In the genomic region with DNA sequence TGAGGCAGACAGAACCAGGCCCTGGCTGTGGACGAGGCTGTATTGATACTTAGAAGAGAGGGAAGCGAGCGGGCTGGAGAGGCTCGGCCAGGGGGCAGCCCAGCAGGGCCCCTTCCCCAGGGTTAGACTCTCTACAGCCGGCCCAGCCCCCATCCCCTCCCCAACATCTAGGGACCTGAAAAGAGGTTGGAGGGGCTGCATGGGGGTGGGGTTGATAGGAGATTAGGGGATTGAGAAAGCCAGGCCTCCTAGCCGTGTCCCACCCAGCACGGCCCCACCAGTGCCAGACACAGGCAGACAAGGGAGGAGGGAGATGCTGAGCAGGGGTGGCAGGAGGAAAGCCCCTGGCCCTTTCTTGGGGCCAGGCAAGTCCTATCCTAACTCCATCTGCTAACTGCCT, we compare ENCODE assay signal across 24 cellular contexts. TPM values are rescaled to one million over a fixed set of nuclear protein-coding genes. Genes with fewer than 3 reads are reported as not detected.
"Had no signal": no experiment of that assay in that cellular context is flagged by ENCODE, and none has a peak within 500 bp of the region (broad histone marks: within the 10 kb centered on the region; RNA-seq: fewer than 3 reads in every experiment).

No MANE protein-coding gene starts in this region.

- H3K4me3 Mint-ChIP-seq: brain; stimulated activated naive CD8-positive, alpha-beta T cell treated with anti-CD3 and anti-CD28 coated beads, Interleukin-15, amount 100 ng/mL, for 72 hours; T-helper 1 cell treated with Interleukin-12 subunit alpha and Interleukin-12 subunit beta and Interleukin-4 antibody, amounts not matched to agents 30 μg/mL and 1 μg/mL, for 36 hours had no signal

- H3K36me3 ChIP-seq: ovary, right atrium auricular region, tibial artery had no signal

- FAIRE-seq: frontal cortex had no signal

- H3K27me3 ChIP-seq: ovary, right atrium auricular region, tibial artery had no signal

- H3K4me3 ChIP-seq: ovary, psoas muscle, right atrium auricular region, tibial artery had no signal

- DNase-seq: activated CD4-positive, alpha-beta T cell treated with anti-CD3 and anti-CD28 coated beads for 4 hours; activated CD4-positive, alpha-beta T cell treated with anti-CD3 and anti-CD28 coated beads, Interleukin-2, amount 50 U/mL, for 48 hours; activated CD4-positive, CD25-positive, alpha-beta regulatory T cell; activated effector memory CD4-positive, alpha-beta T cell treated with anti-CD3 and anti-CD28 coated beads, Interleukin-2, amount 50 U/mL, for 16 hours; activated naive CD4-positive, alpha-beta T cell treated with anti-CD3 and anti-CD28 coated beads, Interleukin-2, amount 50 U/mL, for 16 hours; activated T-cell treated with anti-CD3 and anti-CD28 coated beads, Interleukin-2, amount 50 U/mL, for 48 hours; aorta; effector CD4-positive, alpha-beta T cell; left cardiac atrium; ovary; stimulated activated CD4-positive, alpha-beta T cell treated with anti-CD3 and anti-CD28 coated beads, Interleukin-12 subunit alpha, Interleukin-12 subunit beta, amount 100 ng/mL, for 4 hours; stimulated activated CD4-positive, alpha-beta T cell treated with anti-CD3 and anti-CD28 coated beads, Interleukin-4, amount 100 ng/mL, for 4 hours; stimulated activated naive CD8-positive, alpha-beta T cell treated with anti-CD3 and anti-CD28 coated beads, Interleukin-15, amount 100 ng/mL, for 72 hours; tibial artery had no signal

- H3K9me3 Mint-ChIP-seq: brain; stimulated activated naive CD8-positive, alpha-beta T cell treated with anti-CD3 and anti-CD28 coated beads, Interleukin-15, amount 100 ng/mL, for 72 hours; T-helper 1 cell treated with Interleukin-12 subunit alpha and Interleukin-12 subunit beta and Interleukin-4 antibody, amounts not matched to agents 30 μg/mL and 1 μg/mL, for 36 hours had no signal

- H3K9me3 ChIP-seq: ovary, psoas muscle, right atrium auricular region, tibial artery had no signal

- H3K27ac ChIP-seq: ovary, psoas muscle, right atrium auricular region, tibial artery had no signal

- ATAC-seq: left cardiac atrium; psoas muscle; stimulated activated naive CD8-positive, alpha-beta T cell treated with anti-CD3 and anti-CD28 coated beads, Interleukin-15, amount 100 ng/mL, for 72 hours had no signal

- H3K27me3 Mint-ChIP-seq: stimulated activated naive CD8-positive, alpha-beta T cell treated with anti-CD3 and anti-CD28 coated beads, Interleukin-15, amount 100 ng/mL, for 72 hours had no signal

- H3K36me3 Mint-ChIP-seq: brain had no signal

- H3K27ac Mint-ChIP-seq: brain had no signal

RNA-seq across cellular contexts. Expression of a gene that starts 19.8 kb away (rescaled TPM):
- total RNA-seq: frontal cortex, right atrium auricular region had no signal

RNA-seq across cellular contexts. Expression of a gene that starts 23.8 kb away (rescaled TPM):
- total RNA-seq: cardiac septum, frontal cortex, left cardiac atrium, mononuclear cell, right atrium auricular region had no signal
- polyA plus RNA-seq: ovary had no signal

RNA-seq across cellular contexts. Expression of a gene that starts 33.1 kb away (rescaled TPM):
- total RNA-seq: aorta, chondrocyte, frontal cortex, liver, mononuclear cell, ovary, ureter had no signal
- polyA plus RNA-seq: aorta, liver had no signal
